Comparison of ENCODE assay signal across 28 cellular contexts in genomic region chr20:5401277-5401676, GRCh38.
"Had no signal": no experiment of that assay in that cellular context is flagged by ENCODE, and none has a peak within 500 bp of the region (broad histone marks: within the 10 kb centered on the region; RNA-seq: fewer than 3 reads in every experiment).

No MANE protein-coding gene starts in this region.

- H3K9me3 ChIP-seq: ascending aorta, colonic mucosa had no signal

- DNase-seq: activated CD4-positive, alpha-beta memory T cell treated with anti-CD3 and anti-CD28 coated beads, Interleukin-2, amount 10 ng/mL, durations not matched to agents 7 days and 5 days; activated CD4-positive, alpha-beta T cell treated with anti-CD3 and anti-CD28 coated beads for 1 hour; activated CD4-positive, alpha-beta T cell treated with anti-CD3 and anti-CD28 coated beads for 4 hours; activated CD4-positive, alpha-beta T cell treated with anti-CD3 and anti-CD28 coated beads, Interleukin-2, amount 10 ng/mL, durations not matched to agents 7 days and 5 days; activated CD4-positive, alpha-beta T cell treated with anti-CD3 and anti-CD28 coated beads, Interleukin-2, amount 50 U/mL, for 4 hours; activated CD8-positive, alpha-beta memory T cell treated with anti-CD3 and anti-CD28 coated beads, Interleukin-2, amount 50 U/mL, for 48 hours; activated gamma-delta T cell; activated naive CD4-positive, alpha-beta T cell; activated naive CD4-positive, alpha-beta T cell treated with anti-CD3 and anti-CD28 coated beads, Interleukin-2, amount 10 ng/mL, durations not matched to agents 7 days and 5 days; activated naive CD8-positive, alpha-beta T cell treated with anti-CD3 and anti-CD28 coated beads, Interleukin-2, amount 10 ng/mL, durations not matched to agents 7 days and 5 days; activated T-cell treated with anti-CD3 and anti-CD28 coated beads for 4 hours; activated T-cell treated with anti-CD3 and anti-CD28 coated beads, Interleukin-2, amount 50 U/mL, for 24 hours; activated T-cell treated with anti-CD3 and anti-CD28 coated beads, Interleukin-2, amount 50 U/mL, for 72 hours; central memory CD4-positive, alpha-beta T cell; cerebellar nuclear complex; colonic mucosa; effector CD8-positive, alpha-beta T cell; esophagus squamous epithelium; foreskin melanocyte; heart right ventricle; T-helper 2 cell had no signal

- ATAC-seq: activated naive CD4-positive, alpha-beta T cell treated with anti-CD3 and anti-CD28 coated beads, Interleukin-2, amount 50 U/mL, for 72 hours; activated T-cell treated with anti-CD3 and anti-CD28 coated beads, Interleukin-2, amount 50 U/mL, for 72 hours; gastroesophageal sphincter; heart right ventricle; WTC11 had no signal

- H3K36me3 ChIP-seq: ascending aorta, breast epithelium, cardiac muscle cell, colonic mucosa, esophagus squamous epithelium, gastroesophageal sphincter, heart right ventricle had no signal

- H3K27ac ChIP-seq: ascending aorta, breast epithelium, cardiac muscle cell, colonic mucosa, epithelial cell of prostate, esophagus squamous epithelium, gastroesophageal sphincter, heart right ventricle had no signal

- H3K27me3 ChIP-seq: ascending aorta, breast epithelium, cardiac muscle cell, colonic mucosa, esophagus squamous epithelium, gastroesophageal sphincter had no signal

- H3K4me1 ChIP-seq: ascending aorta, breast epithelium, colonic mucosa, esophagus squamous epithelium, gastroesophageal sphincter, heart right ventricle had no signal

- H3K4me3 ChIP-seq: ascending aorta, breast epithelium, cardiac muscle cell, colonic mucosa, esophagus squamous epithelium, gastroesophageal sphincter, heart right ventricle had no signal
